In the genomic region with DNA sequence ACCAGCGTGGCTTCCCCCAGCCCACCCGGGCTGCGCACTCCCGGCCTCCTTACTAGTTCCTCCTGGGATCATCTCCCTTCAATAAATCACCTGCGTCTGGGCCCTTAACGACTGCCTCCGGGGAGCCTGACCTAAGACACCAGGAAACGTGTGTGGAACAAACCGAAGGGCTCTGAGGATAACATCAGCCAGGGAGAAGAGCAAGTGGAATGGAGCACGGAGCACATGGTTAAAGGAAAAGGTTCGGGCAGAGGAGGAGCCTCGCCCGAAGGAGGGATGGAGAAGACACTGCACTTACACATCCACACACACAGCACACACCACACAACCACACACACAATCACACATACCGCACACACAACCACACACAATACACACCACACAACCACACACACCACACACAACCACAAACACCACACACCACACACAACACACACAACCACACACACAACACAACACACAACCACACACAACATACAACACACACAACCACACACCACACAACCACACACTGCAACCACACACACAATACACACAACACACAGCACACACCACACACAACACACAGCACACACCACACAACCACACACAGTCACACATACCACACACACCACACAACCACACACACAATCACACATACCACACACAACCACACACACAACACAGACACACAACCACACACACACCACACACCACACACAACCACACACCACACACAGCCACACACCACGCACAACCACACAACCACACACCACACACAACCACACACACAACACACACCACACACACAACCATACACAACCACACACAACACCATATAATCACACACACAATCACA, we compare ENCODE assay signal across 18 cellular contexts. TPM values are rescaled to one million over a fixed set of nuclear protein-coding genes. Genes with fewer than 3 reads are reported as not detected.
DNase-seq lines count a peak whose midpoint lies in the region; ATAC-seq and TF ChIP-seq lines count a peak whose summit lies in the region.
"Had no signal": no experiment of that assay in that cellular context is flagged by ENCODE, and none has a peak within 500 bp of the region (broad histone marks: within the 10 kb centered on the region; RNA-seq: fewer than 3 reads in every experiment).

No MANE protein-coding gene starts in this region.

- no peaks in the 10 kb centered on the region for H3K79me2 ChIP-seq in GM23248 (ENCODE audit: insufficient read depth)
- H3K79me2 ChIP-seq: parathyroid adenoma had no signal

- peak; percentile 16 for ATAC-seq in left colon
- ATAC-seq in HG02763 (IDR thresholded peaks at IDR 0.05; ENCODE audit: unreplicated experiment): no peak
- ATAC-seq in stimulated activated naive CD8-positive, alpha-beta T cell treated with anti-CD3 and anti-CD28 coated beads, Interleukin-15, Interleukin-2, amounts not matched to agents 100 U/mL and 50 U/mL, for 24 hours: no peak
- ATAC-seq: activated T-helper 17 cell treated with anti-CD3 and anti-CD28 coated beads, Interleukin-2, amount 50 U/mL, for 72 hours had no signal

- H3K9me3 ChIP-seq in AG04450 (ENCODE audit: control insufficient read depth, insufficient read depth, low read length) (peaks cover 11% of the 10 kb centered on the region; the same call in 1 of the 2 replicates), GM23248 (ENCODE audit: low read depth) (no peaks in the 10 kb centered on the region), WERI-Rb-1 (ENCODE audit: severe bottlenecking) (no peaks in the 10 kb centered on the region)

- H3K4me3 ChIP-seq in AG04450 (ENCODE audit: low read depth, low read length): no peak overlapping the region
- H3K4me3 ChIP-seq in GM23248: no peak overlapping the region
- H3K4me3 ChIP-seq in WERI-Rb-1 (ENCODE audit: low read depth, low read length): no peak overlapping the region

- peaks cover 18% of the 10 kb centered on the region; the same call in 1 of the 2 replicates for H3F3A ChIP-seq in GM23248 (ENCODE audit: insufficient read depth)

- DNase-seq in AG04450 (ENCODE audit: low read depth, low spot score): no peak
- DNase-seq in GM23248: peak; percentile 48
- DNase-seq in WERI-Rb-1: peak; percentile 53
- DNase-seq in left colon: no peak
- no peak for DNase-seq in NOMO-1 treated with dmso at 0.1 percent for 144 hours (lab: John Stamatoyannopoulos, UW; ENCODE audit: unreplicated experiment)
- no peak for DNase-seq in superior temporal gyrus (ENCODE audit: extremely low spot score)
- DNase-seq in stimulated activated naive CD8-positive, alpha-beta T cell treated with anti-CD3 and anti-CD28 coated beads, Interleukin-15, Interleukin-2, amounts not matched to agents 100 U/mL and 50 U/mL, for 24 hours: no peak
- DNase-seq: activated CD4-positive, alpha-beta T cell treated with anti-CD3 and anti-CD28 coated beads, Interleukin-2, amount 50 U/mL, for 48 hours; NCI-H2081 treated with DMSO at 0.1 percent for 48 hours; SHP77; T-helper 9 cell had no signal

- H4K20me1 ChIP-seq in GM23248 (ENCODE audit: insufficient read depth): no peaks in the 10 kb centered on the region

- no peaks in the 10 kb centered on the region for H3K27me3 ChIP-seq in AG04450 (ENCODE audit: control insufficient read depth, insufficient read depth, low read length)
- H3K27me3 ChIP-seq in GM23248 (replicated peaks; ENCODE audit: insufficient read depth): no peaks in the 10 kb centered on the region
- H3K27me3 ChIP-seq in WERI-Rb-1 (ENCODE audit: insufficient read depth, low read depth, severe bottlenecking): no peaks in the 10 kb centered on the region

- H3K4me2 ChIP-seq in GM23248 (ENCODE audit: unreplicated experiment): no peak overlapping the region

- WGBS in GM23248 (ENCODE audit: low coverage in 1 of 2, low lambda C conversion rate in 2 of 2, missing lambda C conversion rate in 2 of 2), 2 experiments: 59 to 62% methylated on average over 13 to 15 of the region's 15 CpGs

- no peak overlapping the region for H2AFZ ChIP-seq in GM23248
- H2AFZ ChIP-seq: parathyroid adenoma had no signal

- H3K36me3 ChIP-seq in GM23248 (ENCODE audit: low read depth) (no peaks in the 10 kb centered on the region), WERI-Rb-1 (no peaks in the 10 kb centered on the region)

- H3K9ac ChIP-seq in GM23248: no peak overlapping the region
- H3K9ac ChIP-seq: parathyroid adenoma had no signal

- POLR2A ChIA-PET in AG04450 (lab: Yijun Ruan, JAX): no interaction called here

- no peaks in the 10 kb centered on the region for H3K9me2 ChIP-seq in GM23248 (ENCODE audit: insufficient read depth)

- H3K27ac ChIP-seq in AG04450 (ENCODE audit: low read depth, low read length) (peak overlapping the region; percentile 11), GM23248 (no peak overlapping the region), WERI-Rb-1 (peak overlapping the region; percentile 61)
- H3K27ac ChIP-seq: parathyroid adenoma had no signal

- TF ChIP-seq CTCF in AG04450 (IDR thresholded peaks at IDR 0.05; ENCODE audit: low read depth, low read length) (no peak), WERI-Rb-1 (IDR thresholded peaks at IDR 0.05; ENCODE audit: low read depth, low read length) (no peak)

- intact Hi-C loops in left colon (cut with DNase I, micrococcal nuclease): no loop called here

- CTCF ChIA-PET in AG04450 (lab: Charles Lee): interaction anchor here (0.7 kb wide), 1 partner anchor 188 kb away, joined by 3 read pairs; no protein-coding TSS in a partner anchor

- in situ Hi-C loops in GM23248 (cut with MboI): no loop called here

- peaks cover 23% of the 10 kb centered on the region for H3K4me1 ChIP-seq in GM23248 (ENCODE audit: insufficient read depth)

RNA-seq across cellular contexts. Expression of gene CPN2, which starts 24.7 kb away (rescaled TPM):
- polyA plus RNA-seq in AG04450 (2011; rRNA removed) (not detected in 2 replicates), GM23248 (2016; fragmentation: Nextera tagmentation; extraction: Ambion mirVana) (not detected in 2 replicates)
- not detected in 2 replicates for polyA minus RNA-seq in AG04450 (2011; rRNA and poly(A)+ RNA removed)
- total RNA-seq in GM23248 (2014; rRNA removed; shearing (Covaris generic)): not detected in 2 replicates
- total RNA-seq in left colon: not detected
- total RNA-seq: activated T-helper 17 cell treated with anti-CD3 and anti-CD28 coated beads, Interleukin-2, amount 50 U/mL, for 72 hours; dermis microvascular lymphatic vessel endothelial cell; frontal cortex had no signal
- polyA plus RNA-seq: BJ, immature natural killer cell had no signal

RNA-seq across cellular contexts. Expression of gene LRRC15, which starts 43.1 kb away (rescaled TPM):
- 4.9 and 5.7 TPM in 2 replicates for polyA plus RNA-seq in AG04450 (2011; rRNA removed)
- 6.7 and 9.4 TPM in 2 replicates for polyA minus RNA-seq in AG04450 (2011; rRNA and poly(A)+ RNA removed)
- total RNA-seq in GM23248 (2014; rRNA removed; shearing (Covaris generic)): 16.4 and 24.2 TPM in 2 replicates
- 20.9 and 21.2 TPM in 2 replicates for polyA plus RNA-seq in GM23248 (2016; fragmentation: Nextera tagmentation; extraction: Ambion mirVana)
- total RNA-seq in left colon: under 1 TPM; 0.31 to 0.59 TPM
- total RNA-seq: activated T-helper 17 cell treated with anti-CD3 and anti-CD28 coated beads, Interleukin-2, amount 50 U/mL, for 72 hours; frontal cortex had no signal
- polyA plus RNA-seq: immature natural killer cell had no signal

Comparison
In these comparisons a context has a peak if more than half of its experiments do, and no peak if none do; other contexts are left out.
1. DNase-seq: peak in GM23248 (single experiment) and WERI-Rb-1 (single experiment); none in AG04450 (single experiment), left colon (0 of 2), NOMO-1 treated with dmso at 0.1 percent for 144 hours (single experiment), superior temporal gyrus (single experiment) and stimulated activated naive CD8-positive, alpha-beta T cell treated with anti-CD3 and anti-CD28 coated beads, Interleukin-15, Interleukin-2, amounts not matched to agents 100 U/mL and 50 U/mL, for 24 hours (single experiment).
2. RNA of gene LRRC15, which starts 43.1 kb away (total RNA-seq): 16.4 to 24.2 TPM in GM23248; 0.31 to 0.59 TPM in left colon; every median in the first group is over 10 times any median in the second.